1 cellular context compared by ENCODE assay signal in the genomic region with DNA sequence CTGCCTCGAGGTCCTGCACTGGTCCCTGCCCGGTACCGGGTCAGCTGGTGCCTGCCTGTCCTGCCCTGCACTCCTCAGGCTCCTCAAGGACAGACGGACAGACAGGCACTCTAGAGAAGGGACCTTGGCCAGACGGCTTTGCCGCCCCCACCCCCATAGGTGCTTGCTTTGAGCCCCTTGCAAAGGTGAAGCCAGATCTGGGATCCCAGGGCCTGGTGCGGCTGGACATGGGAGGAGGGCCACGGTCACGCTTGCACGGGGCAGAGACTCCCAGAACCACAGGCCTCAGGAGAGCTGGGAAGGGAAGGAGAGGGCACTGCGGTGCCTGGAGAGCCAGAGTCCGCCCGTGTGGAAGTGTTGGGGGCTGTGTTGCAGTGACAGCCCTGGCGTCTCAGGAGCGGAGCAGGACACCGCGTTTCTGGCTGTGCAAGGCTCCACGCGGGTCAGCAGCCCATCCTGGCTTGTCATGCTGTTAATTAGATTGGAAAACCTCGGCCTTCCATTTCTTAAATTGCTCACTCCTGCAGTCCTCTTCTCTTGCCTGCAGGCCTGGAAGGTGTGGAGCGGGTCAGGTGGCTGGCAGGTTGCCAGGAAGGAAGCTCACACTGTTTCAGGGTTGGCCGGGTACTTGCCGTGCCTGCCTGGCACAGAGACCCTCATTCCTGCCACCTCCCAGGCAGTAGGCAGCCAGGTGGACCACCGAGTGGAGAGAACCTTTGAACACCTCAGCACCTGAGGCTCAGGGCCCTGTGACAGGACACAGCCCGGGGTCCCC.
TF ChIP-seq lines count a peak whose summit lies in the region.

No MANE protein-coding gene starts in this region.

TF ChIP-seq in HepG2, 621 proteins besides CTCF, POLR2A, EP300 and RAD21 (continued from another document):
- TF ChIP-seq, protein P1, sequence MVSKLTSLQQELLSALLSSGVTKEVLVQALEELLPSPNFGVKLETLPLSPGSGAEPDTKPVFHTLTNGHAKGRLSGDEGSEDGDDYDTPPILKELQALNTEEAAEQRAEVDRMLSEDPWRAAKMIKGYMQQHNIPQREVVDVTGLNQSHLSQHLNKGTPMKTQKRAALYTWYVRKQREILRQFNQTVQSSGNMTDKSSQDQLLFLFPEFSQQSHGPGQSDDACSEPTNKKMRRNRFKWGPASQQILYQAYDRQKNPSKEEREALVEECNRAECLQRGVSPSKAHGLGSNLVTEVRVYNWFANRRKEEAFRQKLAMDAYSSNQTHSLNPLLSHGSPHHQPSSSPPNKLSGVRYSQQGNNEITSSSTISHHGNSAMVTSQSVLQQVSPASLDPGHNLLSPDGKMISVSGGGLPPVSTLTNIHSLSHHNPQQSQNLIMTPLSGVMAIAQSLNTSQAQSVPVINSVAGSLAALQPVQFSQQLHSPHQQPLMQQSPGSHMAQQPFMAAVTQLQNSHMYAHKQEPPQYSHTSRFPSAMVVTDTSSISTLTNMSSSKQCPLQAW (CRISPR knock-in tag; IDR thresholded peaks at IDR 0.05) = no peak
- peak; percentile 18 for TF ChIP-seq RBM22 (optimal IDR thresholded peaks at IDR 0.05; ENCODE audit: low read length)
- TF ChIP-seq THAP7 (CRISPR knock-in tag; IDR thresholded peaks at IDR 0.05) = no peak
- TF ChIP-seq, protein P2, sequence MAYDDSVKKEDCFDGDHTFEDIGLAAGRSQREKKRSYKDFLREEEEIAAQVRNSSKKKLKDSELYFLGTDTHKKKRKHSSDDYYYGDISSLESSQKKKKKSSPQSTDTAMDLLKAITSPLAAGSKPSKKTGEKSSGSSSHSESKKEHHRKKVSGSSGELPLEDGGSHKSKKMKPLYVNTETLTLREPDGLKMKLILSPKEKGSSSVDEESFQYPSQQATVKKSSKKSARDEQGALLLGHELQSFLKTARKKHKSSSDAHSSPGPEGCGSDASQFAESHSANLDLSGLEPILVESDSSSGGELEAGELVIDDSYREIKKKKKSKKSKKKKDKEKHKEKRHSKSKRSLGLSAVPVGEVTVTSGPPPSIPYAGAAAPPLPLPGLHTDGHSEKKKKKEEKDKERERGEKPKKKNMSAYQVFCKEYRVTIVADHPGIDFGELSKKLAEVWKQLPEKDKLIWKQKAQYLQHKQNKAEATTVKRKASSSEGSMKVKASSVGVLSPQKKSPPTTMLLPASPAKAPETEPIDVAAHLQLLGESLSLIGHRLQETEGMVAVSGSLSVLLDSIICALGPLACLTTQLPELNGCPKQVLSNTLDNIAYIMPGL (CRISPR knock-in tag; IDR thresholded peaks at IDR 0.05; ENCODE audit: borderline replicate concordance in 1 of 2, low read depth in 1 of 2) = no peak
- TF ChIP-seq FOXO1 (CRISPR knock-in tag; IDR thresholded peaks at IDR 0.05) = no peak
- no peak for TF ChIP-seq KDM1A (CRISPR knock-in tag; IDR thresholded peaks at IDR 0.05)
- no peak for TF ChIP-seq CC2D1A (CRISPR knock-in tag; IDR thresholded peaks at IDR 0.05)
- no peak for TF ChIP-seq RAD51 (IDR thresholded peaks at IDR 0.05; ENCODE audit: borderline replicate concordance)
- TF ChIP-seq, protein P3, sequence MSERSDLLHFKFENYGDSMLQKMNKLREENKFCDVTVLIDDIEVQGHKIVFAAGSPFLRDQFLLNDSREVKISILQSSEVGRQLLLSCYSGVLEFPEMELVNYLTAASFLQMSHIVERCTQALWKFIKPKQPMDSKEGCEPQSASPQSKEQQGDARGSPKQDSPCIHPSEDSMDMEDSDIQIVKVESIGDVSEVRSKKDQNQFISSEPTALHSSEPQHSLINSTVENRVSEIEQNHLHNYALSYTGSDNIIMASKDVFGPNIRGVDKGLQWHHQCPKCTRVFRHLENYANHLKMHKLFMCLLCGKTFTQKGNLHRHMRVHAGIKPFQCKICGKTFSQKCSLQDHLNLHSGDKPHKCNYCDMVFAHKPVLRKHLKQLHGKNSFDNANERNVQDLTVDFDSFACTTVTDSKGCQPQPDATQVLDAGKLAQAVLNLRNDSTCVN (CRISPR knock-in tag; IDR thresholded peaks at IDR 0.05; ENCODE audit: borderline replicate concordance) = no peak
- TF ChIP-seq SNRNP70 (IDR thresholded peaks at IDR 0.05; ENCODE audit: low read depth, low read length) = no peak
- no peak for TF ChIP-seq FUBP1 (CRISPR knock-in tag; IDR thresholded peaks at IDR 0.05; ENCODE audit: borderline replicate concordance)
- TF ChIP-seq, protein P4, sequence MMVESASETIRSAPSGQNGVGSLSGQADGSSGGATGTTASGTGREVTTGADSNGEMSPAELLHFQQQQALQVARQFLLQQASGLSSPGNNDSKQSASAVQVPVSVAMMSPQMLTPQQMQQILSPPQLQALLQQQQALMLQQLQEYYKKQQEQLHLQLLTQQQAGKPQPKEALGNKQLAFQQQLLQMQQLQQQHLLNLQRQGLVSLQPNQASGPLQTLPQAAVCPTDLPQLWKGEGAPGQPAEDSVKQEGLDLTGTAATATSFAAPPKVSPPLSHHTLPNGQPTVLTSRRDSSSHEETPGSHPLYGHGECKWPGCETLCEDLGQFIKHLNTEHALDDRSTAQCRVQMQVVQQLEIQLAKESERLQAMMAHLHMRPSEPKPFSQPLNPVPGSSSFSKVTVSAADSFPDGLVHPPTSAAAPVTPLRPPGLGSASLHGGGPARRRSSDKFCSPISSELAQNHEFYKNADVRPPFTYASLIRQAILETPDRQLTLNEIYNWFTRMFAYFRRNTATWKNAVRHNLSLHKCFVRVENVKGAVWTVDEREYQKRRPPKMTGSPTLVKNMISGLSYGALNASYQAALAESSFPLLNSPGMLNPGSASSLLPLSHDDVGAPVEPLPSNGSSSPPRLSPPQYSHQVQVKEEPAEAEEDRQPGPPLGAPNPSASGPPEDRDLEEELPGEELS (CRISPR knock-in tag; IDR thresholded peaks at IDR 0.05) = no peak
- TF ChIP-seq, protein P5, sequence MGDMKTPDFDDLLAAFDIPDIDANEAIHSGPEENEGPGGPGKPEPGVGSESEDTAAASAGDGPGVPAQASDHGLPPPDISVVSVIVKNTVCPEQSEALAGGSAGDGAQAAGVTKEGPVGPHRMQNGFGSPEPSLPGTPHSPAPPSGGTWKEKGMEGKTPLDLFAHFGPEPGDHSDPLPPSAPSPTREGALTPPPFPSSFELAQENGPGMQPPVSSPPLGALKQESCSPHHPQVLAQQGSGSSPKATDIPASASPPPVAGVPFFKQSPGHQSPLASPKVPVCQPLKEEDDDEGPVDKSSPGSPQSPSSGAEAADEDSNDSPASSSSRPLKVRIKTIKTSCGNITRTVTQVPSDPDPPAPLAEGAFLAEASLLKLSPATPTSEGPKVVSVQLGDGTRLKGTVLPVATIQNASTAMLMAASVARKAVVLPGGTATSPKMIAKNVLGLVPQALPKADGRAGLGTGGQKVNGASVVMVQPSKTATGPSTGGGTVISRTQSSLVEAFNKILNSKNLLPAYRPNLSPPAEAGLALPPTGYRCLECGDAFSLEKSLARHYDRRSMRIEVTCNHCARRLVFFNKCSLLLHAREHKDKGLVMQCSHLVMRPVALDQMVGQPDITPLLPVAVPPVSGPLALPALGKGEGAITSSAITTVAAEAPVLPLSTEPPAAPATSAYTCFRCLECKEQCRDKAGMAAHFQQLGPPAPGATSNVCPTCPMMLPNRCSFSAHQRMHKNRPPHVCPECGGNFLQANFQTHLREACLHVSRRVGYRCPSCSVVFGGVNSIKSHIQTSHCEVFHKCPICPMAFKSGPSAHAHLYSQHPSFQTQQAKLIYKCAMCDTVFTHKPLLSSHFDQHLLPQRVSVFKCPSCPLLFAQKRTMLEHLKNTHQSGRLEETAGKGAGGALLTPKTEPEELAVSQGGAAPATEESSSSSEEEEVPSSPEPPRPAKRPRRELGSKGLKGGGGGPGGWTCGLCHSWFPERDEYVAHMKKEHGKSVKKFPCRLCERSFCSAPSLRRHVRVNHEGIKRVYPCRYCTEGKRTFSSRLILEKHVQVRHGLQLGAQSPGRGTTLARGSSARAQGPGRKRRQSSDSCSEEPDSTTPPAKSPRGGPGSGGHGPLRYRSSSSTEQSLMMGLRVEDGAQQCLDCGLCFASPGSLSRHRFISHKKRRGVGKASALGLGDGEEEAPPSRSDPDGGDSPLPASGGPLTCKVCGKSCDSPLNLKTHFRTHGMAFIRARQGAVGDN (CRISPR knock-in tag; IDR thresholded peaks at IDR 0.05) = 0 out of 2 replicates have a peak, but pooled peaks have one; percentile 5
- 0 out of 2 replicates have a peak, but pooled peaks have one; percentile 17 for TF ChIP-seq ZNF724P (CRISPR knock-in tag; IDR thresholded peaks at IDR 0.05; ENCODE audit: borderline replicate concordance)
- no peak for TF ChIP-seq ZNF784 (CRISPR knock-in tag; IDR thresholded peaks at IDR 0.05; ENCODE audit: borderline replicate concordance)
- peak; percentile 64; the same call in 1 of the 2 replicates for TF ChIP-seq LCORL (IDR thresholded peaks at IDR 0.05)
- TF ChIP-seq LCORL (CRISPR knock-in tag; IDR thresholded peaks at IDR 0.05) = no peak
- TF ChIP-seq ZNF180 (CRISPR knock-in tag; IDR thresholded peaks at IDR 0.05; ENCODE audit: borderline replicate concordance, low read depth) = no peak
- TF ChIP-seq HNRNPL (IDR thresholded peaks at IDR 0.05; ENCODE audit: low read depth, low read length) = 0 out of 2 replicates have a peak, but pooled peaks have one; percentile 36
- TF ChIP-seq, protein P6, sequence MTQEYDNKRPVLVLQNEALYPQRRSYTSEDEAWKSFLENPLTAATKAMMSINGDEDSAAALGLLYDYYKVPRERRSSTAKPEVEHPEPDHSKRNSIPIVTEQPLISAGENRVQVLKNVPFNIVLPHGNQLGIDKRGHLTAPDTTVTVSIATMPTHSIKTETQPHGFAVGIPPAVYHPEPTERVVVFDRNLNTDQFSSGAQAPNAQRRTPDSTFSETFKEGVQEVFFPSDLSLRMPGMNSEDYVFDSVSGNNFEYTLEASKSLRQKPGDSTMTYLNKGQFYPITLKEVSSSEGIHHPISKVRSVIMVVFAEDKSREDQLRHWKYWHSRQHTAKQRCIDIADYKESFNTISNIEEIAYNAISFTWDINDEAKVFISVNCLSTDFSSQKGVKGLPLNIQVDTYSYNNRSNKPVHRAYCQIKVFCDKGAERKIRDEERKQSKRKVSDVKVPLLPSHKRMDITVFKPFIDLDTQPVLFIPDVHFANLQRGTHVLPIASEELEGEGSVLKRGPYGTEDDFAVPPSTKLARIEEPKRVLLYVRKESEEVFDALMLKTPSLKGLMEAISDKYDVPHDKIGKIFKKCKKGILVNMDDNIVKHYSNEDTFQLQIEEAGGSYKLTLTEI (CRISPR knock-in tag; conservative IDR thresholded peaks at IDR 0.05) = no peak
- no peak for TF ChIP-seq SRSF4 (IDR thresholded peaks at IDR 0.05; ENCODE audit: low read depth, low read length, poor library complexity, severe bottlenecking)
- no peak for TF ChIP-seq ZNF782 (CRISPR knock-in tag; IDR thresholded peaks at IDR 0.05; ENCODE audit: borderline replicate concordance)
- TF ChIP-seq, protein P7, sequence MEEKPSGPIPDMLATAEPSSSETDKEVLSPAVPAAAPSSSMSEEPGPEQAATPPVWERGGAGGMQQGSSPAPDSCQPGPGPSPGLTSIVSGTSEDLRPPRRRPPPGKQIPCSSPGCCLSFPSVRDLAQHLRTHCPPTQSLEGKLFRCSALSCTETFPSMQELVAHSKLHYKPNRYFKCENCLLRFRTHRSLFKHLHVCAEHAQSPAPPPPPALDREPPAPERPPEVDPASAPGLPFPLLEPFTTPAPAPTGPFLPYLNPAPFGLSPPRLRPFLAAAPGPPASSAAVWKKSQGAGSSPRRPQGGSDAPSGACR (CRISPR knock-in tag; IDR thresholded peaks at IDR 0.05) = 0 out of 2 replicates have a peak, but pooled peaks have one; percentile 19
- no peak for TF ChIP-seq RFX3 (CRISPR knock-in tag; IDR thresholded peaks at IDR 0.05)
- no peak for TF ChIP-seq DZIP1 (CRISPR knock-in tag; IDR thresholded peaks at IDR 0.05)
- peak; percentile 67 for TF ChIP-seq AGO2 (optimal IDR thresholded peaks at IDR 0.05; ENCODE audit: low read depth, low read length)
- TF ChIP-seq ZNF747 (CRISPR knock-in tag; IDR thresholded peaks at IDR 0.05; ENCODE audit: borderline replicate concordance) = no peak
- no peak for TF ChIP-seq BRD4 (CRISPR knock-in tag; IDR thresholded peaks at IDR 0.05)
- TF ChIP-seq ZNF614 (CRISPR knock-in tag; IDR thresholded peaks at IDR 0.05; ENCODE audit: borderline replicate concordance) = no peak
- no peak for TF ChIP-seq MBNL3 (CRISPR knock-in tag; conservative IDR thresholded peaks at IDR 0.05)
- no peak for TF ChIP-seq ASH2L (IDR thresholded peaks at IDR 0.05; ENCODE audit: insufficient read length, low read depth, low read length)
- no peak for TF ChIP-seq NCOA5 (CRISPR knock-in tag; IDR thresholded peaks at IDR 0.05)
- TF ChIP-seq SATB2 (CRISPR knock-in tag; IDR thresholded peaks at IDR 0.05) = no peak
